ENCODE assay signal across 8 cellular contexts in genomic region chr1:100036718-100037664, GRCh38.
DNase-seq lines count a peak whose midpoint lies in the region; ATAC-seq and TF ChIP-seq lines count a peak whose summit lies in the region.

No MANE protein-coding gene starts in this region.

- H3K36me3 Mint-ChIP-seq in brain = peaks cover 7% of the 10 kb centered on the region

- peak overlapping the region; percentile 96 to 100 (median 100) for H3K27ac Mint-ChIP-seq in brain

- ATAC-seq in GM18909 (IDR thresholded peaks at IDR 0.05; ENCODE audit: poor library complexity, unreplicated experiment) (peak; percentile 0), GM19023 (IDR thresholded peaks at IDR 0.05; ENCODE audit: unreplicated experiment) (no peak)

- H3K9me3 Mint-ChIP-seq in brain = peaks cover 0 to 3% (median 0%) of the 10 kb centered on the region in 5 experiments

- peak overlapping the region; percentile 92 for H3K27ac ChIP-seq in temporal lobe (ENCODE audit: low read depth, low read length)

- peak; percentile 14 for DNase-seq in AG08396 (ENCODE audit: low spot score)
- DNase-seq in NCI-H226 = peak; percentile 54
- peak; percentile 27 for DNase-seq in left kidney (ENCODE audit: low read depth, low spot score)
- DNase-seq in activated CD4-positive, alpha-beta T cell treated with anti-CD3 and anti-CD28 coated beads for 4 hours = no peak

- no peak for TF ChIP-seq CTCF in brain (conservative IDR thresholded peaks at IDR 0.05)

- peaks cover 7% of the 10 kb centered on the region for H3K27me3 Mint-ChIP-seq in brain

- peak overlapping the region; percentile 95 to 99 (median 98) for H3K4me3 Mint-ChIP-seq in brain

- H3K4me1 Mint-ChIP-seq in brain = peaks cover 61% of the 10 kb centered on the region

Comparison
In these comparisons a context has a peak if more than half of its experiments do, and no peak if none do; other contexts are left out.
1. DNase-seq: peak in AG08396 (single experiment), NCI-H226 (single experiment) and left kidney (single experiment); none in activated CD4-positive, alpha-beta T cell treated with anti-CD3 and anti-CD28 coated beads for 4 hours (0 of 2).